In genomic region chr10:130555411-130555750, GRCh38 we compare ENCODE assay signal across 30 cellular contexts.
"Had no signal": no experiment of that assay in that cellular context is flagged by ENCODE, and none has a peak within 500 bp of the region (broad histone marks: within the 10 kb centered on the region; RNA-seq: fewer than 3 reads in every experiment).

No MANE protein-coding gene starts in this region.

- H3K36me3 ChIP-seq: adrenal gland, esophagus squamous epithelium, WERI-Rb-1 had no signal

- H3K27ac ChIP-seq: adrenal gland, body of pancreas, epithelial cell of prostate, esophagus squamous epithelium, WERI-Rb-1 had no signal

- H3K4me3 ChIP-seq: adrenal gland, body of pancreas, esophagus squamous epithelium had no signal

- ATAC-seq: activated CD4-positive, CD25-positive, alpha-beta regulatory T cell treated with anti-CD3 and anti-CD28 coated beads, Interleukin-2, amount 50 U/mL, for 24 hours; activated CD8-positive, alpha-beta T cell treated with anti-CD3 and anti-CD28 coated beads for 36 hours; activated naive CD8-positive, alpha-beta T cell treated with anti-CD3 and anti-CD28 coated beads, Interleukin-2, amount 50 U/mL, for 24 hours; activated T-cell treated with anti-CD3 and anti-CD28 coated beads, Interleukin-2, amount 50 U/mL, for 4 hours; activated T-helper 17 cell treated with anti-CD3 and anti-CD28 coated beads, Interleukin-2, amount 50 U/mL, for 72 hours; body of pancreas; T-helper 17 cell had no signal

- H3K27me3 Mint-ChIP-seq: activated B cell treated with CpG ODN at 0.5 μM for 24 hours; activated CD8-positive, alpha-beta T cell treated with anti-CD3 and anti-CD28 coated beads for 36 hours; activated naive CD4-positive, alpha-beta T cell treated with anti-CD3 and anti-CD28 coated beads, Interleukin-2, amount 50 U/mL, for 24 hours; activated naive CD8-positive, alpha-beta T cell treated with anti-CD3 and anti-CD28 coated beads for 36 hours; activated naive CD8-positive, alpha-beta T cell treated with anti-CD3 and anti-CD28 coated beads, Interleukin-2, amount 50 U/mL, for 24 hours; activated T-helper 17 cell treated with anti-CD3 and anti-CD28 coated beads, Interleukin-2, amount 50 U/mL, for 72 hours; T-helper 17 cell had no signal

- H3K27me3 ChIP-seq: adrenal gland, body of pancreas had no signal

- H3K9me3 Mint-ChIP-seq: activated CD8-positive, alpha-beta T cell treated with anti-CD3 and anti-CD28 coated beads for 36 hours; activated naive CD4-positive, alpha-beta T cell treated with anti-CD3 and anti-CD28 coated beads, Interleukin-2, amount 50 U/mL, for 24 hours; activated naive CD8-positive, alpha-beta T cell treated with anti-CD3 and anti-CD28 coated beads for 36 hours; activated naive CD8-positive, alpha-beta T cell treated with anti-CD3 and anti-CD28 coated beads, Interleukin-2, amount 50 U/mL, for 24 hours; activated T-helper 17 cell treated with anti-CD3 and anti-CD28 coated beads, Interleukin-2, amount 50 U/mL, for 72 hours; T-helper 2 cell treated with Interferon-gamma antibody and Interleukin-4, amounts not matched to agents 5 μg/mL and 100 μg/mL, for 36 hours had no signal

- H3K27ac Mint-ChIP-seq: activated B cell treated with CpG ODN at 0.5 μM for 24 hours; activated CD8-positive, alpha-beta T cell treated with anti-CD3 and anti-CD28 coated beads for 36 hours; activated naive CD4-positive, alpha-beta T cell treated with anti-CD3 and anti-CD28 coated beads, Interleukin-2, amount 50 U/mL, for 24 hours; activated naive CD8-positive, alpha-beta T cell treated with anti-CD3 and anti-CD28 coated beads for 36 hours; activated naive CD8-positive, alpha-beta T cell treated with anti-CD3 and anti-CD28 coated beads, Interleukin-2, amount 50 U/mL, for 24 hours; activated T-helper 17 cell treated with anti-CD3 and anti-CD28 coated beads, Interleukin-2, amount 50 U/mL, for 72 hours; T-helper 17 cell; T-helper 2 cell treated with Interferon-gamma antibody and Interleukin-4, amounts not matched to agents 5 μg/mL and 100 μg/mL, for 36 hours had no signal

- H3K4me1 ChIP-seq: adrenal gland, body of pancreas, esophagus squamous epithelium had no signal

- DNase-seq: activated B cell treated with CpG ODN at 0.5 μM for 24 hours; activated CD4-positive, alpha-beta T cell treated with anti-CD3 and anti-CD28 coated beads for 48 hours; activated CD4-positive, alpha-beta T cell treated with anti-CD3 and anti-CD28 coated beads, Interleukin-2, amount 50 U/mL, for 1 hour; activated CD4-positive, alpha-beta T cell treated with anti-CD3 and anti-CD28 coated beads, Interleukin-2, amount 50 U/mL, for 48 hours; activated CD8-positive, alpha-beta memory T cell treated with anti-CD3 and anti-CD28 coated beads for 24 hours; activated CD8-positive, alpha-beta T cell treated with anti-CD3 and anti-CD28 coated beads for 36 hours; activated effector memory CD4-positive, alpha-beta T cell treated with Interleukin-2 at 50 U/mL for 16 hours; activated gamma-delta T cell treated with Interleukin-2 at 50 U/mL for 16 hours; activated naive CD4-positive, alpha-beta T cell treated with Interleukin-2 at 50 U/mL for 16 hours; activated naive CD8-positive, alpha-beta T cell treated with anti-CD3 and anti-CD28 coated beads for 36 hours; activated naive CD8-positive, alpha-beta T cell treated with anti-CD3 and anti-CD28 coated beads, Interleukin-2, amount 50 U/mL, for 24 hours; activated T-cell treated with anti-CD3 and anti-CD28 coated beads, Interleukin-2, amount 50 U/mL, for 4 hours; adrenal gland; amygdala; aorta; body of pancreas; caudate nucleus; cortex of kidney; dermis blood vessel endothelial cell; effector CD8-positive, alpha-beta T cell; esophagus squamous epithelium; T-helper 1 cell; T-helper 17 cell; T1000; WERI-Rb-1 had no signal

- H3K4me3 Mint-ChIP-seq: activated B cell treated with CpG ODN at 0.5 μM for 24 hours; activated CD8-positive, alpha-beta T cell treated with anti-CD3 and anti-CD28 coated beads for 36 hours; activated naive CD4-positive, alpha-beta T cell treated with anti-CD3 and anti-CD28 coated beads, Interleukin-2, amount 50 U/mL, for 24 hours; activated naive CD8-positive, alpha-beta T cell treated with anti-CD3 and anti-CD28 coated beads for 36 hours; activated naive CD8-positive, alpha-beta T cell treated with anti-CD3 and anti-CD28 coated beads, Interleukin-2, amount 50 U/mL, for 24 hours; activated T-cell treated with anti-CD3 and anti-CD28 coated beads, Interleukin-2, amount 50 U/mL, for 4 hours; activated T-helper 17 cell treated with anti-CD3 and anti-CD28 coated beads, Interleukin-2, amount 50 U/mL, for 72 hours; T-helper 17 cell; T-helper 2 cell treated with Interferon-gamma antibody and Interleukin-4, amounts not matched to agents 5 μg/mL and 100 μg/mL, for 36 hours had no signal

- H3K4me1 Mint-ChIP-seq: activated B cell treated with CpG ODN at 0.5 μM for 24 hours; activated naive CD4-positive, alpha-beta T cell treated with anti-CD3 and anti-CD28 coated beads, Interleukin-2, amount 50 U/mL, for 24 hours; activated naive CD8-positive, alpha-beta T cell treated with anti-CD3 and anti-CD28 coated beads for 36 hours; activated naive CD8-positive, alpha-beta T cell treated with anti-CD3 and anti-CD28 coated beads, Interleukin-2, amount 50 U/mL, for 24 hours; activated T-helper 17 cell treated with anti-CD3 and anti-CD28 coated beads, Interleukin-2, amount 50 U/mL, for 72 hours; T-helper 17 cell had no signal

- H3K9me3 ChIP-seq: adrenal gland, body of pancreas, esophagus squamous epithelium had no signal
